Comparison of ENCODE assay signal across 8 cellular contexts in genomic region chr2:27682334-27682771, GRCh38. TPM values are rescaled to one million over a fixed set of nuclear protein-coding genes. Genes with fewer than 3 reads are reported as not detected.
DNase-seq lines count a peak whose midpoint lies in the region; ATAC-seq and TF ChIP-seq lines count a peak whose summit lies in the region.
"Not testable (repeated sequence)": the region's sequence is repeated elsewhere in the genome, so short reads cannot be mapped to it uniquely, and the experiment has no call there.

No MANE protein-coding gene starts in this region.

- not testable (repeated sequence) for H3K9me3 ChIP-seq in A673 (ENCODE audit: low read depth, low read length, poor library complexity, severe bottlenecking); GM23248 (ENCODE audit: low read depth); fibroblast of lung (ENCODE audit: control insufficient read depth, insufficient read depth, low read depth, low read length); mesenchymal stem cell (ENCODE audit: control insufficient read depth, low read length)

- 19 to 23% methylated on average over 7 of the region's 7 CpGs for WGBS in GM23248 (ENCODE audit: low coverage in 1 of 2, low lambda C conversion rate in 2 of 2, missing lambda C conversion rate in 2 of 2), 2 experiments
- whole genome bisulfite sequencing in mesenchymal stem cell: 51% methylated on average over 7 of the region's 7 CpGs

- H3K4ac ChIP-seq in mesenchymal stem cell (ENCODE audit: low read depth in 1 of 2, low read length in 2 of 2): not testable (repeated sequence)

- not testable (repeated sequence) for H3K27me3 Mint-ChIP-seq in activated T-cell treated with anti-CD3 and anti-CD28 coated beads, Interleukin-2, amount 50 U/mL, for 4 hours (ENCODE audit: low read depth)

- peak; percentile 65 to 70 for ATAC-seq in activated T-cell treated with anti-CD3 and anti-CD28 coated beads, Interleukin-2, amount 50 U/mL, for 4 hours
- ATAC-seq in stimulated activated effector memory CD8-positive, alpha-beta T cell treated with anti-CD3 and anti-CD28 coated beads, Interleukin-12 subunit alpha, Interleukin-12 subunit beta, amount 100 ng/mL, for 72 hours: peak; percentile 83

- H3K4me1 ChIP-seq in A673 (ENCODE audit: insufficient read depth, low read length, poor library complexity, severe bottlenecking); mesenchymal stem cell (ENCODE audit: control insufficient read depth, insufficient read depth, low read depth, low read length): not testable (repeated sequence)
- H3K4me1 ChIP-seq in GM23248 (ENCODE audit: insufficient read depth) (peaks cover 31% of the 10 kb centered on the region), fibroblast of lung (ENCODE audit: control insufficient read depth, extremely low read depth, insufficient read depth, low read length) (peaks cover 15% of the 10 kb centered on the region)

- H3K23ac ChIP-seq in mesenchymal stem cell (ENCODE audit: low read length in 2 of 2): not testable (repeated sequence)

- POLR2A ChIA-PET in A673 (lab: Charles Lee; ENCODE audit: low non-redundant PET): not testable (repeated sequence)

- H3K79me2 ChIP-seq in GM23248 (ENCODE audit: insufficient read depth); fibroblast of lung (ENCODE audit: control insufficient read depth, insufficient read depth, low read length): not testable (repeated sequence)

- not testable (repeated sequence) for H4K91ac ChIP-seq in mesenchymal stem cell (ENCODE audit: low read length)

- H3K4me2 ChIP-seq in GM23248 (ENCODE audit: unreplicated experiment): peak overlapping the region; percentile 85
- not testable (repeated sequence) for H3K4me2 ChIP-seq in fibroblast of lung (ENCODE audit: extremely low read depth, insufficient read depth, low read length); mesenchymal stem cell (ENCODE audit: low read length, poor library complexity, severe bottlenecking)

- H3K9ac ChIP-seq in GM23248 (peak overlapping the region; percentile 70), mesenchymal stem cell (ENCODE audit: low read length) (peak overlapping the region; percentile 87)
- not testable (repeated sequence) for H3K9ac ChIP-seq in fibroblast of lung (ENCODE audit: insufficient read depth, low read length)

- peak overlapping the region; percentile 83 for H2AK5ac ChIP-seq in mesenchymal stem cell (ENCODE audit: low read length, severe bottlenecking)

- in situ Hi-C loops in GM23248 (cut with MboI); brain microvascular endothelial cell (cut with HindIII; ENCODE audit: low pct_ligation_motif_present, low sequenced_read_pairs): not testable (repeated sequence)

- not testable (repeated sequence) for H2AFZ ChIP-seq in GM23248; fibroblast of lung (ENCODE audit: low read length); mesenchymal stem cell (ENCODE audit: low read depth, low read length)

- not testable (repeated sequence) for H4K20me1 ChIP-seq in GM23248 (ENCODE audit: insufficient read depth); fibroblast of lung (ENCODE audit: control insufficient read depth, extremely low read depth, insufficient read depth, low read length)

- peaks cover 39% of the 10 kb centered on the region for H3K4me1 Mint-ChIP-seq in activated T-cell treated with anti-CD3 and anti-CD28 coated beads, Interleukin-2, amount 50 U/mL, for 4 hours (ENCODE audit: low read depth)
- peaks cover 48% of the 10 kb centered on the region for H3K4me1 Mint-ChIP-seq in stimulated activated effector memory CD8-positive, alpha-beta T cell treated with anti-CD3 and anti-CD28 coated beads, Interleukin-12 subunit alpha, Interleukin-12 subunit beta, amount 100 ng/mL, for 72 hours

- H3K14ac ChIP-seq in mesenchymal stem cell (ENCODE audit: low read length in 2 of 2): not testable (repeated sequence)

- H3K27ac Mint-ChIP-seq in stimulated activated effector memory CD8-positive, alpha-beta T cell treated with anti-CD3 and anti-CD28 coated beads, Interleukin-12 subunit alpha, Interleukin-12 subunit beta, amount 100 ng/mL, for 72 hours: peak overlapping the region; percentile 95

- not testable (repeated sequence) for H3K9me2 ChIP-seq in GM23248 (ENCODE audit: insufficient read depth)

- not testable (repeated sequence) for H2BK120ac ChIP-seq in mesenchymal stem cell (ENCODE audit: low read depth, low read length)

- not testable (repeated sequence) for H4K8ac ChIP-seq in mesenchymal stem cell (ENCODE audit: low read length)

- peaks cover 36% of the 10 kb centered on the region for H3K36me3 Mint-ChIP-seq in activated T-cell treated with anti-CD3 and anti-CD28 coated beads, Interleukin-2, amount 50 U/mL, for 4 hours (ENCODE audit: insufficient read depth)
- peaks cover 73% of the 10 kb centered on the region for H3K36me3 Mint-ChIP-seq in stimulated activated effector memory CD8-positive, alpha-beta T cell treated with anti-CD3 and anti-CD28 coated beads, Interleukin-12 subunit alpha, Interleukin-12 subunit beta, amount 100 ng/mL, for 72 hours

- not testable (repeated sequence) for H3K18ac ChIP-seq in mesenchymal stem cell (ENCODE audit: low read depth in 1 of 2, low read length in 2 of 2)

- intact Hi-C loops in A673 (cut with micrococcal nuclease; ENCODE audit: unreplicated experiment): not testable (repeated sequence)

- CTCF ChIA-PET in A673 (lab: Charles Lee): interaction anchor here (0.6 to 1.5 kb wide), 4 partner anchors 9 to 603 kb away, joined by 3 to 5 read pairs (median 4); partner anchors contain the start of genes SUPT7L and ZNF513

- not testable (repeated sequence) for TF ChIP-seq CTCF in A673 (conservative IDR thresholded peaks at IDR 0.05; ENCODE audit: low read depth, low read length); brain microvascular endothelial cell (IDR thresholded peaks at IDR 0.05; ENCODE audit: low read depth, low read length, missing control alignments); fibroblast of lung (conservative IDR thresholded peaks at IDR 0.05 in 1 of 2, IDR thresholded peaks at IDR 0.05 in 1 of 2; ENCODE audit: low read depth in 1 of 2, low read length in 2 of 2)

- H3K4me3 Mint-ChIP-seq in activated T-cell treated with anti-CD3 and anti-CD28 coated beads, Interleukin-2, amount 50 U/mL, for 4 hours: peak overlapping the region; percentile 29
- peak overlapping the region; percentile 26 for H3K4me3 Mint-ChIP-seq in stimulated activated effector memory CD8-positive, alpha-beta T cell treated with anti-CD3 and anti-CD28 coated beads, Interleukin-12 subunit alpha, Interleukin-12 subunit beta, amount 100 ng/mL, for 72 hours

- not testable (repeated sequence) for H2BK12ac ChIP-seq in mesenchymal stem cell (ENCODE audit: low read length in 2 of 2)

- not testable (repeated sequence) for H2BK15ac ChIP-seq in mesenchymal stem cell (ENCODE audit: low read depth, poor library complexity, severe bottlenecking)

- not testable (repeated sequence) for H3K79me1 ChIP-seq in mesenchymal stem cell (replicated peaks; ENCODE audit: low read length, poor library complexity, severe bottlenecking)

- DNase-seq in A673 (ENCODE audit: low spot score) (peak; percentile 46), GM23248 (peak; percentile 95), RPMI7951 (ENCODE audit: low read depth) (peak; percentile 91), brain microvascular endothelial cell (peak; percentile 68), fibroblast of lung (ENCODE audit: low read depth in 2 of 2) (peak; percentile 89 to 94), mesenchymal stem cell (peak; percentile 89)
- DNase-seq in activated T-cell treated with anti-CD3 and anti-CD28 coated beads, Interleukin-2, amount 50 U/mL, for 4 hours: not testable (repeated sequence)
- peak in 1 of 2 donors; percentile 57 for DNase-seq in stimulated activated effector memory CD8-positive, alpha-beta T cell treated with anti-CD3 and anti-CD28 coated beads, Interleukin-12 subunit alpha, Interleukin-12 subunit beta, amount 100 ng/mL, for 72 hours (ENCODE audit: low spot score in 2 of 2)

- H3F3A ChIP-seq in GM23248 (ENCODE audit: insufficient read depth): peaks cover 29% of the 10 kb centered on the region

- H3K9me3 Mint-ChIP-seq in activated T-cell treated with anti-CD3 and anti-CD28 coated beads, Interleukin-2, amount 50 U/mL, for 4 hours; stimulated activated effector memory CD8-positive, alpha-beta T cell treated with anti-CD3 and anti-CD28 coated beads, Interleukin-12 subunit alpha, Interleukin-12 subunit beta, amount 100 ng/mL, for 72 hours: not testable (repeated sequence)

- H3K4me3 ChIP-seq in A673 (ENCODE audit: low read depth, low read length, poor library complexity, severe bottlenecking); brain microvascular endothelial cell (ENCODE audit: low read depth, low read length); fibroblast of lung (replicated peaks in 1 of 4; ENCODE audit: control extremely low read depth in 1 of 4, insufficient read depth in 1 of 4, low read depth in 3 of 4, low read length in 4 of 4); mesenchymal stem cell (ENCODE audit: insufficient read depth in 1 of 2, low read depth in 1 of 2, low read length in 2 of 2): not testable (repeated sequence)
- peak overlapping the region; percentile 39 for H3K4me3 ChIP-seq in GM23248

- H3K36me3 ChIP-seq in A673 (ENCODE audit: insufficient read depth, low read length, poor library complexity, severe bottlenecking) (peaks cover 39% of the 10 kb centered on the region), GM23248 (ENCODE audit: low read depth) (peaks cover 28% of the 10 kb centered on the region), brain microvascular endothelial cell (replicated peaks) (peaks cover 35% of the 10 kb centered on the region), mesenchymal stem cell (ENCODE audit: control insufficient read depth in 1 of 2, insufficient read depth in 2 of 2, low read depth in 1 of 2, low read length in 2 of 2) (peaks cover 15 to 66% of the 10 kb centered on the region in 2 experiments)
- not testable (repeated sequence) for H3K36me3 ChIP-seq in fibroblast of lung (ENCODE audit: control insufficient read depth, insufficient read depth, low read length)

- H2BK5ac ChIP-seq in mesenchymal stem cell (ENCODE audit: low read depth, low read length, poor library complexity, severe bottlenecking): not testable (repeated sequence)

- H3K27me3 ChIP-seq in A673 (replicated peaks; ENCODE audit: insufficient read depth, low read depth, low read length, poor library complexity); GM23248 (replicated peaks; ENCODE audit: insufficient read depth); brain microvascular endothelial cell (replicated peaks); fibroblast of lung (ENCODE audit: control insufficient read depth, insufficient read depth, low read length); mesenchymal stem cell (ENCODE audit: control insufficient read depth in 1 of 2, insufficient read depth in 1 of 2, low read length in 2 of 2): not testable (repeated sequence)

- not testable (repeated sequence) for H3K27ac ChIP-seq in A673 (ENCODE audit: low read depth, low read length, poor library complexity, severe bottlenecking)
- peak overlapping the region; percentile 96 for H3K27ac ChIP-seq in GM23248
- H3K27ac ChIP-seq in brain microvascular endothelial cell: peak overlapping the region; percentile 89
- peak overlapping the region; percentile 74 for H3K27ac ChIP-seq in fibroblast of lung (ENCODE audit: insufficient read depth, low read length)
- peak overlapping the region; percentile 89 for H3K27ac ChIP-seq in mesenchymal stem cell (ENCODE audit: low read length, poor library complexity, severe bottlenecking)

- not testable (repeated sequence) for BruUV-seq in A673 (replicated peaks; lab: Mats Ljungman, UMichigan)

RNA-seq across cellular contexts. Expression of gene SLC4A1AP, which starts 18.7 kb away (rescaled TPM):
- total RNA-seq in A673 (2021) (29.7 and 30.4 TPM in 2 replicates), fibroblast of lung (25.2 and 28.4 TPM in 2 replicates)
- 21.0 and 23.9 TPM in 2 replicates for total RNA-seq in GM23248 (2014; rRNA removed; shearing (Covaris generic))
- polyA plus RNA-seq in GM23248 (2016; fragmentation: Nextera tagmentation; extraction: Ambion mirVana) (22.4 and 24.4 TPM in 2 replicates), fibroblast of lung (15.2 and 17.7 TPM in 2 replicates)
- 37.9 and 40.0 TPM in 2 replicates for total RNA-seq in RPMI7951 (2014; rRNA removed; shearing (Covaris generic))
- 10 to 100 TPM; 32.7 to 37.5 (median 32.7) TPM for total RNA-seq in activated T-cell treated with anti-CD3 and anti-CD28 coated beads, Interleukin-2, amount 50 U/mL, for 4 hours
- polyA plus RNA-seq in fibroblast of lung (2012): 16.3 and 20.7 TPM in 2 replicates
- polyA minus RNA-seq in fibroblast of lung (ENCODE audit: low replicate concordance): 5.4 and 6.2 TPM in 2 replicates
- polyA plus RNA-seq in mesenchymal stem cell (2013, experiment 1 of 2): 21.1 TPM
- 20.7 TPM for polyA plus RNA-seq in mesenchymal stem cell (2013, experiment 2 of 2)

RNA-seq across cellular contexts. Expression of gene SUPT7L, which starts 18.9 kb away (rescaled TPM):
- total RNA-seq in A673 (2021): 33.1 and 34.0 TPM in 2 replicates
- total RNA-seq in GM23248 (2014; rRNA removed; shearing (Covaris generic)): 24.6 and 25.3 TPM in 2 replicates
- polyA plus RNA-seq in GM23248 (2016; fragmentation: Nextera tagmentation; extraction: Ambion mirVana): 22.0 and 23.3 TPM in 2 replicates
- total RNA-seq in RPMI7951 (2014; rRNA removed; shearing (Covaris generic)): 29.2 and 31.5 TPM in 2 replicates
- total RNA-seq in activated T-cell treated with anti-CD3 and anti-CD28 coated beads, Interleukin-2, amount 50 U/mL, for 4 hours: 10 to 100 TPM; 23.6 to 31.4 (median 28.1) TPM
- total RNA-seq in fibroblast of lung: 18.5 and 27.2 TPM in 2 replicates
- 28.5 and 29.9 TPM in 2 replicates for polyA plus RNA-seq in fibroblast of lung
- 20.0 and 21.3 TPM in 2 replicates for polyA plus RNA-seq in fibroblast of lung (2012)
- polyA minus RNA-seq in fibroblast of lung (ENCODE audit: low replicate concordance): 18.2 and 21.5 TPM in 2 replicates
- polyA plus RNA-seq in mesenchymal stem cell (2013, experiment 1 of 2): 25.1 TPM
- 25.0 TPM for polyA plus RNA-seq in mesenchymal stem cell (2013, experiment 2 of 2)

RNA-seq across cellular contexts. Expression of gene GPN1, which starts 53.5 kb away (rescaled TPM):
- 49.8 and 61.1 TPM in 2 replicates for total RNA-seq in A673 (2021)
- 24.7 and 25.1 TPM in 2 replicates for total RNA-seq in GM23248 (2014; rRNA removed; shearing (Covaris generic))
- 41.4 and 42.4 TPM in 2 replicates for polyA plus RNA-seq in GM23248 (2016; fragmentation: Nextera tagmentation; extraction: Ambion mirVana)
- 61.9 and 63.3 TPM in 2 replicates for total RNA-seq in RPMI7951 (2014; rRNA removed; shearing (Covaris generic))
- total RNA-seq in activated T-cell treated with anti-CD3 and anti-CD28 coated beads, Interleukin-2, amount 50 U/mL, for 4 hours: 10 to 100 TPM; 66.5 to 76.6 (median 69.4) TPM
- 29.5 and 34.5 TPM in 2 replicates for total RNA-seq in fibroblast of lung
- 60.9 and 65.1 TPM in 2 replicates for polyA plus RNA-seq in fibroblast of lung
- 43.3 and 51.9 TPM in 2 replicates for polyA plus RNA-seq in fibroblast of lung (2012)
- 14.1 and 19.7 TPM in 2 replicates for polyA minus RNA-seq in fibroblast of lung (ENCODE audit: low replicate concordance)
- polyA plus RNA-seq in mesenchymal stem cell (2013, experiment 1 of 2): 26.6 TPM
- 26.4 TPM for polyA plus RNA-seq in mesenchymal stem cell (2013, experiment 2 of 2)

RNA-seq across cellular contexts. Expression of gene CCDC121, which starts 53.5 kb away (rescaled TPM):
- total RNA-seq in A673 (2021): 3.3 and 4.4 TPM in 2 replicates
- 1.6 and 3.4 TPM in 2 replicates for total RNA-seq in GM23248 (2014; rRNA removed; shearing (Covaris generic))
- polyA plus RNA-seq in GM23248 (2016; fragmentation: Nextera tagmentation; extraction: Ambion mirVana): 0.50 and 0.87 TPM in 2 replicates
- 1.8 and 2.2 TPM in 2 replicates for total RNA-seq in RPMI7951 (2014; rRNA removed; shearing (Covaris generic))
- under 1 TPM; 0.11 to 0.27 (median 0.25) TPM for total RNA-seq in activated T-cell treated with anti-CD3 and anti-CD28 coated beads, Interleukin-2, amount 50 U/mL, for 4 hours
- 1.8 and 2.0 TPM in 2 replicates for total RNA-seq in fibroblast of lung
- polyA plus RNA-seq in fibroblast of lung: 1.4 and 1.5 TPM in 2 replicates
- polyA plus RNA-seq in fibroblast of lung (2012): 0.98 and 1.0 TPM in 2 replicates
- 0.48 TPM in 1 of 2 replicates, not detected in the other for polyA minus RNA-seq in fibroblast of lung (ENCODE audit: low replicate concordance)
- 1.1 TPM for polyA plus RNA-seq in mesenchymal stem cell (2013, experiment 1 of 2)
- polyA plus RNA-seq in mesenchymal stem cell (2013, experiment 2 of 2): 1.6 TPM
